ENCODE assay signal across 7 cellular contexts in genomic region chr7:76549855-76550248, GRCh38. TPM values are rescaled to one million over a fixed set of nuclear protein-coding genes. Genes with fewer than 3 reads are reported as not detected.
DNase-seq lines count a peak whose midpoint lies in the region; ATAC-seq and TF ChIP-seq lines count a peak whose summit lies in the region.
"Not testable (repeated sequence)": the region's sequence is repeated elsewhere in the genome, so short reads cannot be mapped to it uniquely, and the experiment has no call there.

No MANE protein-coding gene starts in this region.

- H3K9ac ChIP-seq in muscle layer of colon (ENCODE audit: low read length), result not testable (repeated sequence)
- peak overlapping the region; percentile 74 to 87 (median 86) for H3K9ac ChIP-seq in skeletal muscle tissue (ENCODE audit: low read depth in 1 of 3, low read length in 3 of 3)

- H3K4me2 ChIP-seq in OCI-LY7 (ENCODE audit: low read length), result peak overlapping the region; percentile 90

- H3K27me3 Mint-ChIP-seq in activated T-cell treated with anti-CD3 and anti-CD28 coated beads, Interleukin-2, amount 50 U/mL, for 72 hours (ENCODE audit: low read depth); dendritic cell treated with granulocyte-macrophage colony-stimulating factor and Interleukin-4, amounts not matched to agents 40 ng/mL and 50 ng/mL, for 4 days: not testable (repeated sequence)

- intact Hi-C loops in OCI-LY7 (cut with micrococcal nuclease; ENCODE audit: unreplicated experiment); dendritic cell treated with granulocyte-macrophage colony-stimulating factor and Interleukin-4, amounts not matched to agents 40 ng/mL and 50 ng/mL, for 4 days (cut with micrococcal nuclease); left ventricle myocardium inferior (cut with micrococcal nuclease): not testable (repeated sequence)

- H3K9me3 Mint-ChIP-seq in activated T-cell treated with anti-CD3 and anti-CD28 coated beads, Interleukin-2, amount 50 U/mL, for 72 hours; dendritic cell treated with granulocyte-macrophage colony-stimulating factor and Interleukin-4, amounts not matched to agents 40 ng/mL and 50 ng/mL, for 4 days: not testable (repeated sequence)

- peak; percentile 2 for DNase-seq in OCI-LY7 (ENCODE audit: low spot score)
- DNase-seq in activated T-cell treated with anti-CD3 and anti-CD28 coated beads, Interleukin-2, amount 50 U/mL, for 72 hours; left ventricle myocardium inferior: not testable (repeated sequence)

- TF ChIP-seq CTCF in GM12875 (IDR thresholded peaks at IDR 0.05; ENCODE audit: borderline replicate concordance, insufficient read depth, low read depth, low read length); OCI-LY7 (conservative IDR thresholded peaks at IDR 0.05; ENCODE audit: low read length); left ventricle myocardium inferior (IDR thresholded peaks at IDR 0.05; ENCODE audit: borderline replicate concordance): not testable (repeated sequence)

- H3K36me3 Mint-ChIP-seq in activated T-cell treated with anti-CD3 and anti-CD28 coated beads, Interleukin-2, amount 50 U/mL, for 72 hours (ENCODE audit: insufficient read depth in 2 of 2), result not testable (repeated sequence)
- peaks cover 26% of the 10 kb centered on the region for H3K36me3 Mint-ChIP-seq in dendritic cell treated with granulocyte-macrophage colony-stimulating factor and Interleukin-4, amounts not matched to agents 40 ng/mL and 50 ng/mL, for 4 days (ENCODE audit: low read depth)

- not testable (repeated sequence) for H3K27me3 ChIP-seq in left ventricle myocardium inferior (ENCODE audit: low read depth); muscle layer of colon (ENCODE audit: control insufficient read depth in 1 of 2, insufficient read depth in 2 of 2, low read length in 2 of 2); skeletal muscle tissue (ENCODE audit: control insufficient read depth in 3 of 3, insufficient read depth in 3 of 3, low read length in 3 of 3)

- CTCF ChIA-PET in OCI-LY7 (lab: Charles Lee; ENCODE audit: unreplicated experiment), result not testable (repeated sequence)

- H2AFZ ChIP-seq in OCI-LY7 (ENCODE audit: low read length), result not testable (repeated sequence)

- ATAC-seq in activated T-cell treated with anti-CD3 and anti-CD28 coated beads, Interleukin-2, amount 50 U/mL, for 72 hours (replicated peaks in 1 of 2), result not testable (repeated sequence)

- not testable (repeated sequence) for H3K9me3 ChIP-seq in OCI-LY7 (ENCODE audit: low read length); left ventricle myocardium inferior (replicated peaks); muscle layer of colon (ENCODE audit: low read length); skeletal muscle tissue (ENCODE audit: control insufficient read depth in 3 of 3, low read length in 3 of 3)

- not testable (repeated sequence) for H3K4me1 ChIP-seq in OCI-LY7 (ENCODE audit: insufficient read depth, low read length, poor library complexity, severe bottlenecking); muscle layer of colon (ENCODE audit: insufficient read depth, low read length); skeletal muscle tissue (ENCODE audit: control insufficient read depth in 3 of 3, insufficient read depth in 3 of 3, low read length in 3 of 3)
- peaks cover 25% of the 10 kb centered on the region for H3K4me1 ChIP-seq in left ventricle myocardium inferior

- BruUV-seq in OCI-LY7 (replicated peaks; lab: Mats Ljungman, UMichigan), result not testable (repeated sequence)

- H3K27ac Mint-ChIP-seq in activated T-cell treated with anti-CD3 and anti-CD28 coated beads, Interleukin-2, amount 50 U/mL, for 72 hours, result peak overlapping the region; percentile 73
- peak overlapping the region; percentile 90 for H3K27ac Mint-ChIP-seq in dendritic cell treated with granulocyte-macrophage colony-stimulating factor and Interleukin-4, amounts not matched to agents 40 ng/mL and 50 ng/mL, for 4 days

- POLR2A ChIA-PET in OCI-LY7 (lab: Charles Lee), result not testable (repeated sequence)

- H3K79me2 ChIP-seq in OCI-LY7 (ENCODE audit: insufficient read depth, low read depth, low read length), result peaks cover 22% of the 10 kb centered on the region

- not testable (repeated sequence) for H3K9me2 ChIP-seq in OCI-LY7 (ENCODE audit: insufficient read depth, low read length)

- not testable (repeated sequence) for H3K36me3 ChIP-seq in OCI-LY7 (ENCODE audit: insufficient read depth, low read length); left ventricle myocardium inferior; muscle layer of colon (ENCODE audit: insufficient read depth, low read length); skeletal muscle tissue (ENCODE audit: control insufficient read depth in 3 of 3, insufficient read depth in 3 of 3, low read length in 3 of 3)

- H3K4me3 Mint-ChIP-seq in activated T-cell treated with anti-CD3 and anti-CD28 coated beads, Interleukin-2, amount 50 U/mL, for 72 hours, result peak overlapping the region; percentile 84 to 90
- H3K4me3 Mint-ChIP-seq in dendritic cell treated with granulocyte-macrophage colony-stimulating factor and Interleukin-4, amounts not matched to agents 40 ng/mL and 50 ng/mL, for 4 days, result peak overlapping the region; percentile 94

- H3K27ac ChIP-seq in OCI-LY7 (ENCODE audit: low read depth, low read length, poor library complexity, severe bottlenecking), result not testable (repeated sequence)
- H3K27ac ChIP-seq in left ventricle myocardium inferior (replicated peaks) (peak overlapping the region; percentile 96), muscle layer of colon (ENCODE audit: low read depth, low read length) (peak overlapping the region; percentile 75), skeletal muscle tissue (ENCODE audit: low read depth, low read length) (peak overlapping the region; percentile 90)

- peaks cover 27% of the 10 kb centered on the region for H3K4me1 Mint-ChIP-seq in activated T-cell treated with anti-CD3 and anti-CD28 coated beads, Interleukin-2, amount 50 U/mL, for 72 hours (ENCODE audit: low read depth)
- H3K4me1 Mint-ChIP-seq in dendritic cell treated with granulocyte-macrophage colony-stimulating factor and Interleukin-4, amounts not matched to agents 40 ng/mL and 50 ng/mL, for 4 days (ENCODE audit: low read depth), result peaks cover 22% of the 10 kb centered on the region

- peak overlapping the region; percentile 82 for H3K4me3 ChIP-seq in GM12875 (ENCODE audit: low read depth, low read length)
- peak overlapping the region; percentile 90 for H3K4me3 ChIP-seq in OCI-LY7 (ENCODE audit: low read depth, low read length, poor library complexity, severe bottlenecking)
- peak overlapping the region; percentile 98 for H3K4me3 ChIP-seq in left ventricle myocardium inferior
- peak overlapping the region; percentile 50 to 77 for H3K4me3 ChIP-seq in muscle layer of colon (ENCODE audit: low read depth in 1 of 2, low read length in 2 of 2)
- peak overlapping the region; percentile 70 to 77 (median 71) for H3K4me3 ChIP-seq in skeletal muscle tissue (ENCODE audit: low read length in 3 of 3)

- not testable (repeated sequence) for H4K20me1 ChIP-seq in OCI-LY7 (ENCODE audit: insufficient read depth, low read length)

RNA-seq across cellular contexts. Expression of gene SPDYE16, which starts 6.8 kb away (rescaled TPM):
- 0.67 and 0.88 TPM in 2 replicates for total RNA-seq in OCI-LY7 (2014; rRNA removed; shearing (Covaris generic))
- total RNA-seq in OCI-LY7 (2022) (0.20 and 0.21 TPM in 2 replicates), left ventricle myocardium inferior (0.22 TPM), skeletal muscle tissue (not detected)
- under 1 TPM in 1 of 2 donors, not detected in 1; 0.58 TPM for total RNA-seq in activated T-cell treated with anti-CD3 and anti-CD28 coated beads, Interleukin-2, amount 50 U/mL, for 72 hours

RNA-seq across cellular contexts. Expression of gene UPK3B, which starts 39.5 kb away (rescaled TPM):
- 1.2 and 3.4 TPM in 2 replicates for total RNA-seq in OCI-LY7 (2014; rRNA removed; shearing (Covaris generic))
- total RNA-seq in OCI-LY7 (2022) (1.4 and 2.5 TPM in 2 replicates), left ventricle myocardium inferior (0.49 TPM), skeletal muscle tissue (not detected)
- 1 to 10 TPM; 3.2 to 3.3 TPM for total RNA-seq in activated T-cell treated with anti-CD3 and anti-CD28 coated beads, Interleukin-2, amount 50 U/mL, for 72 hours
